ENCODE assay signal across 3 cellular contexts in the genomic region with DNA sequence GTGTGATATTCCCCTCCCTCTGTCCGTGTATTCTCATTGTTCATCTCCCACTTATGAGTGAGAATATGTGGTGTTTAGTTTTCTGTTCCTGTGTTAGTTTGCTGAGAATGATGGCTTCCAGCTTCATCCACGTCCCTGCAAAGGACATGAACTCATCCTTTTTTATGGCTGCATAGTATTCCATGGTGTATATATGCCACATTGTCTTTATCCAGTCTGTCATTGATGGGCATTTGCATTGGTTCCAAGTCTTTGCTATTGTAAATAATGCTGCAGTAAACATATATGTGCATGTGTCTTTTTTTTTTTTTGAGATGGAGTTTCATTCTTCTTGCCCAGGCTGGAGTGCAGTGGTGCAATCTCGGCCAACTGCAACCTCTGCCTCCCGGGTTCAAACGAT. TPM values are rescaled to one million over a fixed set of nuclear protein-coding genes. Genes with fewer than 3 reads are reported as not detected.
"Had no signal": no experiment of that assay in that cellular context is flagged by ENCODE, and none has a peak within 500 bp of the region (broad histone marks: within the 10 kb centered on the region; RNA-seq: fewer than 3 reads in every experiment).

No MANE protein-coding gene starts in this region.

RNA-seq across cellular contexts. Expression of gene THY1, which starts 14.5 kb away (rescaled TPM):
- total RNA-seq: HepG2, HT1080 had no signal
- polyA plus RNA-seq: HepG2, IgD-negative memory B cell had no signal

RNA-seq across cellular contexts. Expression of gene USP2, which starts 56.0 kb away (rescaled TPM):
- polyA plus RNA-seq: IgD-negative memory B cell had no signal
